8 cellular contexts compared by ENCODE assay signal in the genomic region with DNA sequence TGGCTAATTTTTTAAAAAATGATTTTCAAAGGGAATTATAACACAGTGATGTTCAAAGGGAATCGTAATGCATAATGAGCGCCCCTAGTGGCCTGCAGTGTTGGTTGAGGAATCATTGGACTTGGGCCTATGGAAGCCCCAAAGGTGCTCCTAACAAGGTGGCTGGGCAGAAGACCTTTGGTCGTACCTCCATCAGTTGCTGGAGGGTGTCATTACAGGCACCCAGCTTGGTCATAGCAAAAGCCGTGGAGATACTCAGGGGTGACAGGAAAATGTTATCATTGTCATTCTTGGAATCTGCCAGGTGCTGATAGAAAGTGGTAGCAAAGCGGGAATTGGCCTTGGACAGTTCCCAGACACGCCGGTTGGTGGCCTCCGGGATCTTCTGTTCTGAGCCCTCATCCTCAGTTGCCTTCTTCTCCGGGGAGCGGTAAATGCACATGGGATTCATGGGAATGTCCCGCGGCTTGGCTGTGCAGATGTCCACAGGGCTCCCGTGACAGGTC. TPM values are rescaled to one million over a fixed set of nuclear protein-coding genes. Genes with fewer than 3 reads are reported as not detected.
DNase-seq lines count a peak whose midpoint lies in the region; ATAC-seq, FAIRE-seq and TF ChIP-seq lines count a peak whose summit lies in the region.

No MANE protein-coding gene starts in this region.

- TF ChIP-seq POLR2A in heart left ventricle (IDR thresholded peaks at IDR 0.05) = no peak

- no peaks in the 10 kb centered on the region for H3K4me1 ChIP-seq in heart left ventricle
- no peaks in the 10 kb centered on the region for H3K4me1 ChIP-seq in astrocyte (ENCODE audit: insufficient read depth, low read length)

- H3K4me1 Mint-ChIP-seq in astrocyte (ENCODE audit: low read depth, unreplicated experiment) = no peaks in the 10 kb centered on the region
- H3K4me1 Mint-ChIP-seq in neural crest cell = no peaks in the 10 kb centered on the region
- no peaks in the 10 kb centered on the region for H3K4me1 Mint-ChIP-seq in stimulated activated memory B cell treated with anti-CD40 and anti-IgM and Interleukin-4, amounts not matched to agents 10 μg/mL and 1 μg/mL and 100 μg/mL, for 72 hours

- ATAC-seq in heart left ventricle = no peak
- no peak for ATAC-seq in Right ventricle myocardium superior (ENCODE audit: poor library complexity)
- no peak for ATAC-seq in stimulated activated memory B cell treated with anti-CD40 and anti-IgM and Interleukin-4, amounts not matched to agents 10 μg/mL and 1 μg/mL and 100 μg/mL, for 72 hours
- ATAC-seq in left cardiac atrium = no peak

- WGBS in heart left ventricle, 4 donors = 82 to 85% (median 83%) methylated on average over 13 of the region's 13 CpGs

- TF ChIP-seq CTCF in heart left ventricle (IDR thresholded peaks at IDR 0.05) (peak in 9 of 12 donors; percentile 17 to 42 (median 32)), astrocyte (IDR thresholded peaks at IDR 0.05; ENCODE audit: insufficient read depth, low read depth, low read length) (peak; percentile 60), neural crest cell (conservative IDR thresholded peaks at IDR 0.05) (peak; percentile 65)

- no peak for FAIRE-seq in astrocyte (lab: Jason Lieb, UNC)

- H3K36me3 ChIP-seq in heart left ventricle (peaks cover 0 to 3% (median 0%) of the 10 kb centered on the region in 9 donors), astrocyte (ENCODE audit: insufficient read depth, low read length) (no peaks in the 10 kb centered on the region)

- H2AFZ ChIP-seq in astrocyte (ENCODE audit: low read depth, low read length) = no peak overlapping the region

- H3K27me3 Mint-ChIP-seq in astrocyte (ENCODE audit: low read depth, unreplicated experiment) = peaks cover 24% of the 10 kb centered on the region
- H3K27me3 Mint-ChIP-seq in neural crest cell (ENCODE audit: low read depth) = no peaks in the 10 kb centered on the region
- no peaks in the 10 kb centered on the region for H3K27me3 Mint-ChIP-seq in stimulated activated memory B cell treated with anti-CD40 and anti-IgM and Interleukin-4, amounts not matched to agents 10 μg/mL and 1 μg/mL and 100 μg/mL, for 72 hours

- H3K4me3 ChIP-seq in heart left ventricle = no peak overlapping the region
- H3K4me3 ChIP-seq in astrocyte (ENCODE audit: insufficient read depth, low read depth, low read length) = no peak overlapping the region

- H3K27me3 ChIP-seq in heart left ventricle (no peaks in the 10 kb centered on the region), astrocyte (ENCODE audit: insufficient read depth, low read length) (no peaks in the 10 kb centered on the region)

- H3K9me3 ChIP-seq in heart left ventricle = no peaks in the 10 kb centered on the region
- H3K9me3 ChIP-seq in astrocyte (ENCODE audit: insufficient read depth, low read depth, low read length) = no peaks in the 10 kb centered on the region

- H3K27ac ChIP-seq in heart left ventricle = no peak overlapping the region
- no peak overlapping the region for H3K27ac ChIP-seq in astrocyte (ENCODE audit: low read depth, low read length)

- H3K4me2 ChIP-seq in astrocyte (ENCODE audit: low read length) = no peak overlapping the region

- H3K27ac Mint-ChIP-seq in astrocyte (ENCODE audit: unreplicated experiment) = no peak overlapping the region
- no peak overlapping the region for H3K27ac Mint-ChIP-seq in neural crest cell (ENCODE audit: unreplicated experiment)
- H3K27ac Mint-ChIP-seq in stimulated activated memory B cell treated with anti-CD40 and anti-IgM and Interleukin-4, amounts not matched to agents 10 μg/mL and 1 μg/mL and 100 μg/mL, for 72 hours = no peak overlapping the region

- DNase-seq in heart left ventricle = no peak
- no peak for DNase-seq in Right ventricle myocardium superior
- DNase-seq in NCI-H460 (ENCODE audit: extremely low read depth, low read depth) = peak; percentile 58
- no peak for DNase-seq in astrocyte (ENCODE audit: low read depth)
- DNase-seq in neural crest cell (ENCODE audit: low read depth, low spot score) = peak; percentile 8
- no peak for DNase-seq in left cardiac atrium
- DNase-seq in kidney glomerular epithelial cell (lab: John Stamatoyannopoulos, UW) = no peak

- no peaks in the 10 kb centered on the region for H3K79me2 ChIP-seq in astrocyte (ENCODE audit: insufficient read depth, low read length)

- intact Hi-C loops in heart left ventricle (cut with DNase I) = no loop called here
- intact Hi-C loops in Right ventricle myocardium superior (cut with DNase I) = no loop called here
- intact Hi-C loops in left cardiac atrium (cut with DNase I) = no loop called here

- peaks cover 3% of the 10 kb centered on the region for H3K36me3 Mint-ChIP-seq in astrocyte (ENCODE audit: low read depth, unreplicated experiment)
- H3K36me3 Mint-ChIP-seq in neural crest cell (ENCODE audit: low read depth) = peaks cover 5% of the 10 kb centered on the region
- H3K36me3 Mint-ChIP-seq in stimulated activated memory B cell treated with anti-CD40 and anti-IgM and Interleukin-4, amounts not matched to agents 10 μg/mL and 1 μg/mL and 100 μg/mL, for 72 hours = peaks cover 4% of the 10 kb centered on the region

- H3K4me3 Mint-ChIP-seq in astrocyte (ENCODE audit: unreplicated experiment) (no peak overlapping the region), neural crest cell (no peak overlapping the region)
- no peak overlapping the region for H3K4me3 Mint-ChIP-seq in stimulated activated memory B cell treated with anti-CD40 and anti-IgM and Interleukin-4, amounts not matched to agents 10 μg/mL and 1 μg/mL and 100 μg/mL, for 72 hours

- no peaks in the 10 kb centered on the region for H4K20me1 ChIP-seq in astrocyte (ENCODE audit: insufficient read depth, low read length)

- H3K9ac ChIP-seq in astrocyte (ENCODE audit: low read length) = no peak overlapping the region

- no peaks in the 10 kb centered on the region for H3K9me3 Mint-ChIP-seq in astrocyte (ENCODE audit: unreplicated experiment)
- H3K9me3 Mint-ChIP-seq in neural crest cell = no peaks in the 10 kb centered on the region
- no peaks in the 10 kb centered on the region for H3K9me3 Mint-ChIP-seq in stimulated activated memory B cell treated with anti-CD40 and anti-IgM and Interleukin-4, amounts not matched to agents 10 μg/mL and 1 μg/mL and 100 μg/mL, for 72 hours

RNA-seq across cellular contexts. Expression of a gene that starts 2.7 kb away (rescaled TPM):
- total RNA-seq in heart left ventricle = under 1 TPM in 1 of 9 donors, not detected in 8; 0.30 TPM
- under 1 TPM; 0.15 to 0.33 TPM for polyA plus RNA-seq in heart left ventricle
- total RNA-seq in Right ventricle myocardium superior = 0.51 TPM
- 0.17 TPM in 1 of 2 replicates, not detected in the other for total RNA-seq in NCI-H460 (2014; rRNA removed; shearing (Covaris generic))
- not detected in 2 replicates for polyA plus RNA-seq in NCI-H460 (2014; cell fraction: nucleus; rRNA removed)
- total RNA-seq in astrocyte = not detected in 2 replicates
- 0.18 TPM in 1 of 2 replicates, not detected in the other for total RNA-seq in neural crest cell
- under 1 TPM; 0.21 to 0.35 TPM for total RNA-seq in left cardiac atrium

RNA-seq across cellular contexts. Expression of a gene that starts 46.2 kb away (rescaled TPM):
- total RNA-seq in heart left ventricle (10 to 100 TPM in 4 of 9 donors, 1 to 10 TPM in 5; 6.2 to 14.8 (median 8.3) TPM), Right ventricle myocardium superior (6.9 TPM), astrocyte (9.9 and 10.7 TPM in 2 replicates), neural crest cell (15.7 and 18.3 TPM in 2 replicates), left cardiac atrium (1 to 10 TPM; 9.3 to 9.4 TPM)
- polyA plus RNA-seq in heart left ventricle = 1 to 10 TPM; 2.1 TPM
- 12.6 and 14.3 TPM in 2 replicates for total RNA-seq in NCI-H460 (2014; rRNA removed; shearing (Covaris generic))
- 9.9 and 16.2 TPM in 2 replicates for polyA plus RNA-seq in NCI-H460 (2014; cell fraction: nucleus; rRNA removed)

RNA-seq across cellular contexts. Expression of a gene that starts 46.6 kb away (rescaled TPM):
- total RNA-seq in heart left ventricle (100 to 1,000 TPM in 1 of 9 donors, 10 to 100 TPM in 8; 30.4 to 103 (median 43.6) TPM), Right ventricle myocardium superior (50.2 TPM), astrocyte (435 and 473 TPM in 2 replicates), neural crest cell (479 and 498 TPM in 2 replicates), left cardiac atrium (100 to 1,000 TPM in 1 of 2 donors, 10 to 100 TPM in 1; 84.3 to 108 TPM)
- 100 to 1,000 TPM in 1 of 2 donors, 10 to 100 TPM in 1; 68.3 to 101 TPM for polyA plus RNA-seq in heart left ventricle
- 2,815 and 2,952 TPM in 2 replicates for total RNA-seq in NCI-H460 (2014; rRNA removed; shearing (Covaris generic))
- polyA plus RNA-seq in NCI-H460 (2014; cell fraction: nucleus; rRNA removed) = 3,680 and 3,921 TPM in 2 replicates

Comparison
In these comparisons a context has a peak if more than half of its experiments do, and no peak if none do; other contexts are left out.
1. DNase-seq: peak in NCI-H460 (single experiment) and neural crest cell (single experiment); none in heart left ventricle (0 of 5), Right ventricle myocardium superior (single experiment), astrocyte (single experiment), left cardiac atrium (single experiment) and kidney glomerular epithelial cell (single experiment).
2. Peak in every context shown above with its lines, with median percentiles within 50 percentile points of each other: CTCF ChIP-seq.